30 cellular contexts compared by ENCODE assay signal in the genomic region with DNA sequence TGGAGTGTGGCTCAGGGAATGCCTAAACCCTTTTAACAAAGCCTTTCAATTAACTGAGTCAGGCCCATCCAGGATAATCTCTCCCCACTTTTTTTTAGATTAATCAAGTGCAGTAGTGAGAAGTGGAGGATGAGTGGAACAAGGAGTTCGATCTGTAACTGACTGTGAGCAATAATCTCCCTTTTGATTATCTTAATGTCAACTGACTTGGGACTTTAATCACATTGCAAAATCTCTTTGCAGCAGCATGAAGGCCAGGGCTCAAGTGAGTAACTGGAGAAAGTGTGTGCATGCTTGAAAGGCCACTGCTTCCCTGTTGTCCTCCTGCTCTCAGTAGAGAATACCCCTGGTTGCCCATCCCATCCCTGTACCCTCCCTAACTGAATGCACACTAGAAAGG.
"Had no signal": no experiment of that assay in that cellular context is flagged by ENCODE, and none has a peak within 500 bp of the region (broad histone marks: within the 10 kb centered on the region; RNA-seq: fewer than 3 reads in every experiment).

No MANE protein-coding gene starts in this region.

- H3K27me3 Mint-ChIP-seq: naive B cell; stimulated activated naive B cell treated with anti-CD40 and anti-IgM and Interleukin-4, amounts not matched to agents 10 μg/mL and 1 μg/mL and 100 μg/mL, for 72 hours had no signal

- H3K27me3 ChIP-seq: left lung, pancreas, stomach, testis, thyroid gland, transverse colon, upper lobe of right lung, uterus had no signal

- H3K4me3 Mint-ChIP-seq: mesothelial cell of epicardium; natural killer cell; stimulated activated naive B cell treated with anti-CD40 and anti-IgM and Interleukin-4, amounts not matched to agents 10 μg/mL and 1 μg/mL and 100 μg/mL, for 72 hours had no signal

- H3K27ac Mint-ChIP-seq: immature natural killer cell; mesothelial cell of epicardium; naive B cell; natural killer cell; nephron progenitor cell; stimulated activated naive B cell treated with anti-CD40 and anti-IgM and Interleukin-4, amounts not matched to agents 10 μg/mL and 1 μg/mL and 100 μg/mL, for 72 hours had no signal

- ATAC-seq: left colon; left lung; lower lobe of right lung; pancreas; right cardiac atrium; sciatic nerve; stimulated activated naive B cell treated with anti-CD40 and anti-IgM and Interleukin-4, amounts not matched to agents 10 μg/mL and 1 μg/mL and 100 μg/mL, for 72 hours; stimulated activated naive CD8-positive, alpha-beta T cell treated with anti-CD3 and anti-CD28 coated beads, Interleukin-15, Interleukin-2, amounts not matched to agents 100 U/mL and 50 U/mL, for 24 hours; upper lobe of right lung had no signal

- H3K9me3 Mint-ChIP-seq: immature natural killer cell, natural killer cell had no signal

- DNase-seq: hypothalamus; immature natural killer cell; kidney; left colon; left lung; lower lobe of right lung; mesendoderm; naive B cell; natural killer cell; nephron progenitor cell; pancreas; posterior cingulate gyrus; retina; right cardiac atrium; stimulated activated CD4-positive, alpha-beta T cell treated with anti-CD3 and anti-CD28 coated beads, Interleukin-12 subunit alpha, Interleukin-12 subunit beta, amount 100 ng/mL, for 4 hours; stimulated activated CD4-positive, alpha-beta T cell treated with anti-CD3 and anti-CD28 coated beads, Interleukin-15, amount 100 ng/mL, for 24 hours; stimulated activated CD4-positive, alpha-beta T cell treated with anti-CD3 and anti-CD28 coated beads, Interleukin-2, amount 100 ng/mL, for 24 hours; stimulated activated CD4-positive, alpha-beta T cell treated with anti-CD3 and anti-CD28 coated beads, Interleukin-4, amount 100 ng/mL, for 1 hour; stimulated activated naive B cell treated with anti-CD40 and anti-IgM and Interleukin-4, amounts not matched to agents 10 μg/mL and 1 μg/mL and 100 μg/mL, for 72 hours; stimulated activated naive CD8-positive, alpha-beta T cell treated with anti-CD3 and anti-CD28 coated beads, Interleukin-15, Interleukin-2, amounts not matched to agents 100 U/mL and 50 U/mL, for 24 hours; stomach; thyroid gland; transverse colon; upper lobe of right lung; uterus had no signal

- H3K36me3 ChIP-seq: left lung, lower lobe of right lung, pancreas, prostate gland, stomach, thyroid gland, transverse colon, upper lobe of right lung, uterus had no signal

- H3K9me3 ChIP-seq: pancreas, prostate gland, testis, thyroid gland, transverse colon, upper lobe of right lung, uterus had no signal

- H3K4me1 Mint-ChIP-seq: naive B cell; stimulated activated naive B cell treated with anti-CD40 and anti-IgM and Interleukin-4, amounts not matched to agents 10 μg/mL and 1 μg/mL and 100 μg/mL, for 72 hours had no signal

- H3K4me3 ChIP-seq: left lung, lower lobe of right lung, pancreas, prostate gland, skin epidermis, stomach, testis, thyroid gland, transverse colon, upper lobe of right lung, uterus had no signal

- H3K27ac ChIP-seq: left lung, lower lobe of right lung, pancreas, prostate gland, stomach, transverse colon, upper lobe of right lung had no signal
